Comparison of ENCODE assay signal across 15 cellular contexts in genomic region chr10:11086177-11086576, GRCh38.
DNase-seq lines count a peak whose midpoint lies in the region; ATAC-seq and TF ChIP-seq lines count a peak whose summit lies in the region.
"Had no signal": no experiment of that assay in that cellular context is flagged by ENCODE, and none has a peak within 500 bp of the region (broad histone marks: within the 10 kb centered on the region; RNA-seq: fewer than 3 reads in every experiment).

No MANE protein-coding gene starts in this region.

- H3K4me1 Mint-ChIP-seq in neural crest cell, result peaks cover 23% of the 10 kb centered on the region
- no peaks in the 10 kb centered on the region for H3K4me1 Mint-ChIP-seq in stimulated activated effector memory CD8-positive, alpha-beta T cell treated with anti-CD3 and anti-CD28 coated beads, Interleukin-12 subunit alpha, Interleukin-12 subunit beta, amount 100 ng/mL, for 72 hours

- no peak overlapping the region for H3K4me2 ChIP-seq in MM.1S (ENCODE audit: low read depth, low read length)

- no peaks in the 10 kb centered on the region for H3K36me3 ChIP-seq in upper lobe of right lung
- H3K36me3 ChIP-seq in MM.1S (replicated peaks; ENCODE audit: insufficient read depth, low read length), result no peaks in the 10 kb centered on the region
- H3K36me3 ChIP-seq: MG63 had no signal

- H3K36me3 Mint-ChIP-seq in neural crest cell (ENCODE audit: low read depth), result no peaks in the 10 kb centered on the region
- no peaks in the 10 kb centered on the region for H3K36me3 Mint-ChIP-seq in stimulated activated effector memory CD8-positive, alpha-beta T cell treated with anti-CD3 and anti-CD28 coated beads, Interleukin-12 subunit alpha, Interleukin-12 subunit beta, amount 100 ng/mL, for 72 hours

- H3K27me3 ChIP-seq in upper lobe of right lung (no peaks in the 10 kb centered on the region), MM.1S (replicated peaks; ENCODE audit: insufficient read depth, low read length) (no peaks in the 10 kb centered on the region)
- H3K27me3 ChIP-seq: MG63 had no signal

- ATAC-seq in left ventricle myocardium superior (peak; percentile 92), upper lobe of right lung (peak; percentile 85), GM21723 (IDR thresholded peaks at IDR 0.05; ENCODE audit: unreplicated experiment) (no peak)
- no peak for ATAC-seq in stimulated activated effector memory CD8-positive, alpha-beta T cell treated with anti-CD3 and anti-CD28 coated beads, Interleukin-12 subunit alpha, Interleukin-12 subunit beta, amount 100 ng/mL, for 72 hours
- ATAC-seq: HepG2 had no signal

- H3K27ac ChIP-seq in upper lobe of right lung (no peak overlapping the region), MM.1S (ENCODE audit: low read length) (no peak overlapping the region)

- H4K20me1 ChIP-seq in MM.1S (ENCODE audit: insufficient read depth, low read length), result no peaks in the 10 kb centered on the region

- peak overlapping the region; percentile 4 for H3K27ac Mint-ChIP-seq in neural crest cell (ENCODE audit: unreplicated experiment)
- no peak overlapping the region for H3K27ac Mint-ChIP-seq in stimulated activated effector memory CD8-positive, alpha-beta T cell treated with anti-CD3 and anti-CD28 coated beads, Interleukin-12 subunit alpha, Interleukin-12 subunit beta, amount 100 ng/mL, for 72 hours

- 0 out of 2 replicates have a peak, but pooled peaks cover 1% of the 10 kb centered on the region for H3F3A ChIP-seq in MM.1S (ENCODE audit: insufficient read depth, low read length)

- H3K9ac ChIP-seq in MM.1S (ENCODE audit: low read length), result no peak overlapping the region

- no peaks in the 10 kb centered on the region for H3K9me3 Mint-ChIP-seq in neural crest cell
- no peaks in the 10 kb centered on the region for H3K9me3 Mint-ChIP-seq in stimulated activated effector memory CD8-positive, alpha-beta T cell treated with anti-CD3 and anti-CD28 coated beads, Interleukin-12 subunit alpha, Interleukin-12 subunit beta, amount 100 ng/mL, for 72 hours

- H3K79me2 ChIP-seq in MM.1S (ENCODE audit: low read length), result peaks cover 97% of the 10 kb centered on the region

- H3K4me3 ChIP-seq in fibroblast of the aortic adventitia (ENCODE audit: low read depth, low read length) (no peak overlapping the region), upper lobe of right lung (no peak overlapping the region), MM.1S (ENCODE audit: low read length) (no peak overlapping the region)
- H3K4me3 ChIP-seq: MG63 had no signal

- intact Hi-C loops in left ventricle myocardium superior (cut with micrococcal nuclease) (no loop called here), upper lobe of right lung (cut with DNase I) (no loop called here)

- no peak overlapping the region for H2AFZ ChIP-seq in MM.1S (ENCODE audit: low read length)

- H3K4me3 Mint-ChIP-seq in neural crest cell, result no peak overlapping the region
- no peak overlapping the region for H3K4me3 Mint-ChIP-seq in stimulated activated effector memory CD8-positive, alpha-beta T cell treated with anti-CD3 and anti-CD28 coated beads, Interleukin-12 subunit alpha, Interleukin-12 subunit beta, amount 100 ng/mL, for 72 hours

- H3K9me2 ChIP-seq in MM.1S (replicated peaks; ENCODE audit: insufficient read depth, low read length), result no peaks in the 10 kb centered on the region

- H3K9me3 ChIP-seq in upper lobe of right lung (no peaks in the 10 kb centered on the region), MM.1S (replicated peaks; ENCODE audit: insufficient read depth, low read length) (no peaks in the 10 kb centered on the region)
- H3K9me3 ChIP-seq: Caco-2, MG63 had no signal

- no peaks in the 10 kb centered on the region for H3K27me3 Mint-ChIP-seq in neural crest cell (ENCODE audit: low read depth)

- TF ChIP-seq CTCF in fibroblast of the aortic adventitia (IDR thresholded peaks at IDR 0.05; ENCODE audit: insufficient read depth, low read length) (no peak), neural crest cell (conservative IDR thresholded peaks at IDR 0.05) (no peak), upper lobe of right lung (IDR thresholded peaks at IDR 0.05) (no peak), MM.1S (IDR thresholded peaks at IDR 0.05; ENCODE audit: low read length) (no peak)

- DNase-seq in fibroblast of the aortic adventitia (ENCODE audit: low read depth), result peak; percentile 31
- DNase-seq in left ventricle myocardium superior, result peak; percentile 74
- DNase-seq in neural crest cell (ENCODE audit: low read depth, low spot score), result no peak
- no peak for DNase-seq in upper lobe of right lung
- DNase-seq in MM.1S, result no peak
- no peak for DNase-seq in stimulated activated effector memory CD8-positive, alpha-beta T cell treated with anti-CD3 and anti-CD28 coated beads, Interleukin-12 subunit alpha, Interleukin-12 subunit beta, amount 100 ng/mL, for 72 hours (ENCODE audit: low spot score in 2 of 2)
- DNase-seq: AML-193, Caco-2, MG63, NCI-H1105, NCI-H1694 treated with DMSO at 0.1 percent for 48 hours, NCI-H446 treated with DMSO at 0.1 percent for 48 hours, NCI-H748 treated with DMSO at 0.1 percent for 48 hours had no signal

- H3K4me1 ChIP-seq in upper lobe of right lung, result peaks cover 11% of the 10 kb centered on the region
- peaks cover 2% of the 10 kb centered on the region for H3K4me1 ChIP-seq in MM.1S (ENCODE audit: low read length)
- H3K4me1 ChIP-seq: Caco-2 had no signal

Comparison
In these comparisons a context has a peak if more than half of its experiments do, and no peak if none do; other contexts are left out.
1. DNase-seq: peak in fibroblast of the aortic adventitia (single experiment) and left ventricle myocardium superior (single experiment); none in neural crest cell (single experiment), upper lobe of right lung (single experiment), MM.1S (single experiment) and stimulated activated effector memory CD8-positive, alpha-beta T cell treated with anti-CD3 and anti-CD28 coated beads, Interleukin-12 subunit alpha, Interleukin-12 subunit beta, amount 100 ng/mL, for 72 hours (0 of 2).
2. ATAC-seq: peak in left ventricle myocardium superior (single experiment) and upper lobe of right lung (single experiment); none in GM21723 (single experiment) and stimulated activated effector memory CD8-positive, alpha-beta T cell treated with anti-CD3 and anti-CD28 coated beads, Interleukin-12 subunit alpha, Interleukin-12 subunit beta, amount 100 ng/mL, for 72 hours (single experiment).